Comparison of ENCODE assay signal across 9 cellular contexts in genomic region chr6:169589699-169590257, GRCh38.
DNase-seq lines count a peak whose midpoint lies in the region; ATAC-seq and TF ChIP-seq lines count a peak whose summit lies in the region.
"Had no signal": no experiment of that assay in that cellular context is flagged by ENCODE, and none has a peak within 500 bp of the region (broad histone marks: within the 10 kb centered on the region; RNA-seq: fewer than 3 reads in every experiment).

No MANE protein-coding gene starts in this region.

- intact Hi-C loops in aorta (cut with DNase I): no loop called here

- H3K4me3 ChIP-seq in GM12865 (ENCODE audit: low read depth, low read length) (no peak overlapping the region), Karpas-422 (ENCODE audit: low read length) (peak overlapping the region; percentile 50; the same call in 1 of the 2 replicates), aorta (ENCODE audit: low read length in 2 of 2) (no peak overlapping the region)
- no peak overlapping the region for H3K4me3 ChIP-seq in effector memory CD4-positive, alpha-beta T cell (ENCODE audit: insufficient read depth, low read depth, low read length, poor library complexity, severe bottlenecking)

- H3K36me3 ChIP-seq in Karpas-422 (ENCODE audit: insufficient read depth, low read length) (no peaks in the 10 kb centered on the region), aorta (ENCODE audit: control insufficient read depth in 1 of 2, insufficient read depth in 2 of 2, low read length in 1 of 2) (no peaks in the 10 kb centered on the region)
- no peaks in the 10 kb centered on the region for H3K36me3 ChIP-seq in effector memory CD4-positive, alpha-beta T cell (ENCODE audit: control insufficient read depth, insufficient read depth, low read length)

- no peaks in the 10 kb centered on the region for H3K9me2 ChIP-seq in Karpas-422 (replicated peaks; ENCODE audit: insufficient read depth, low read length)

- no peaks in the 10 kb centered on the region for H3K27me3 ChIP-seq in Karpas-422 (ENCODE audit: low read length)
- H3K27me3 ChIP-seq in effector memory CD4-positive, alpha-beta T cell (replicated peaks; ENCODE audit: control insufficient read depth, insufficient read depth, low read length, poor library complexity, severe bottlenecking): no peaks in the 10 kb centered on the region
- H3K27me3 ChIP-seq in aorta (ENCODE audit: control insufficient read depth in 1 of 2, insufficient read depth in 2 of 2, low read length in 1 of 2): no peaks in the 10 kb centered on the region

- no peaks in the 10 kb centered on the region for H3K9me3 ChIP-seq in Karpas-422 (ENCODE audit: low read length)
- no peaks in the 10 kb centered on the region for H3K9me3 ChIP-seq in effector memory CD4-positive, alpha-beta T cell (ENCODE audit: control insufficient read depth, low read length)
- H3K9me3 ChIP-seq in aorta (ENCODE audit: control insufficient read depth, low read length): no peaks in the 10 kb centered on the region

- H3K27ac ChIP-seq in Karpas-422 (ENCODE audit: low read length): peak overlapping the region; percentile 70
- H3K27ac ChIP-seq in effector memory CD4-positive, alpha-beta T cell (ENCODE audit: insufficient read depth, low read length, poor library complexity, severe bottlenecking): peak overlapping the region; percentile 24
- H3K27ac ChIP-seq in aorta (ENCODE audit: low read depth in 1 of 2, low read length in 2 of 2): no peak overlapping the region

- TF ChIP-seq CTCF in GM12865 (IDR thresholded peaks at IDR 0.05; ENCODE audit: insufficient read depth, low read depth, low read length, missing control alignments): no peak

- whole genome bisulfite sequencing in aorta, 2 donors: 71 to 80% methylated on average over 6 of the region's 6 CpGs

- ATAC-seq in GM21528 (IDR thresholded peaks at IDR 0.05; ENCODE audit: low FRiP score, unreplicated experiment) (peak; percentile 68), aorta (ENCODE audit: low FRiP score) (no peak)

- peak; percentile 41 for DNase-seq in GM12865 (ENCODE audit: low read depth)
- DNase-seq in Karpas-422: peak; percentile 59
- no peak for DNase-seq in effector memory CD4-positive, alpha-beta T cell
- peak; percentile 36 for DNase-seq in stromal cell of bone marrow (ENCODE audit: low read depth)
- DNase-seq in aorta: no peak
- no peak for DNase-seq in NCI-H2081 treated with DMSO at 0.1 percent for 48 hours (lab: John Stamatoyannopoulos, UW)
- no peak for DNase-seq in NCI-H2227 (lab: John Stamatoyannopoulos, UW; ENCODE audit: unreplicated experiment)
- DNase-seq: IMR-90 had no signal

- peak overlapping the region; percentile 58 for H2AFZ ChIP-seq in Karpas-422 (ENCODE audit: low read length)

- no peaks in the 10 kb centered on the region for H3K79me2 ChIP-seq in Karpas-422 (ENCODE audit: low read length)

- no peaks in the 10 kb centered on the region for H4K20me1 ChIP-seq in Karpas-422 (ENCODE audit: insufficient read depth, low read depth, low read length)

- H3K4me2 ChIP-seq in Karpas-422 (ENCODE audit: low read depth, low read length, poor library complexity, severe bottlenecking): peak overlapping the region; percentile 77

- H3K4me1 ChIP-seq in Karpas-422 (ENCODE audit: low read length) (peaks cover 22% of the 10 kb centered on the region), aorta (ENCODE audit: control insufficient read depth in 1 of 2, insufficient read depth in 2 of 2, low read length in 2 of 2) (no peaks in the 10 kb centered on the region)
- peaks cover 4% of the 10 kb centered on the region for H3K4me1 ChIP-seq in effector memory CD4-positive, alpha-beta T cell (ENCODE audit: control insufficient read depth, insufficient read depth, low read length, poor library complexity, severe bottlenecking)

- H3K9ac ChIP-seq in Karpas-422 (ENCODE audit: low read length): peak overlapping the region; percentile 50

Comparison
In these comparisons a context has a peak if more than half of its experiments do, and no peak if none do; other contexts are left out.
1. DNase-seq: peak in GM12865 (single experiment), Karpas-422 (single experiment) and stromal cell of bone marrow (single experiment); none in effector memory CD4-positive, alpha-beta T cell (0 of 3), aorta (0 of 2), NCI-H2081 treated with DMSO at 0.1 percent for 48 hours (single experiment) and NCI-H2227 (single experiment).
2. H3K27ac ChIP-seq: peak in Karpas-422 (single experiment) and effector memory CD4-positive, alpha-beta T cell (single experiment); none in aorta (0 of 2).